ENCODE assay signal across 8 cellular contexts in genomic region chr11:117180661-117181585, GRCh38. TPM values are rescaled to one million over a fixed set of nuclear protein-coding genes. Genes with fewer than 3 reads are reported as not detected.
DNase-seq lines count a peak whose midpoint lies in the region; ATAC-seq, FAIRE-seq and TF ChIP-seq lines count a peak whose summit lies in the region.

No MANE protein-coding gene starts in this region.

- peak overlapping the region; percentile 98 for H3K4me2 ChIP-seq in astrocyte (ENCODE audit: low read length)

- peaks cover 9% of the 10 kb centered on the region for H3K36me3 ChIP-seq in astrocyte (ENCODE audit: insufficient read depth, low read length)
- peaks cover 7 to 42% (median 17%) of the 10 kb centered on the region in 4 donors for H3K36me3 ChIP-seq in sigmoid colon

- WGBS in sigmoid colon, 2 donors: 43 to 50% methylated on average over 22 of the region's 22 CpGs

- H3K4me3 Mint-ChIP-seq in astrocyte (ENCODE audit: unreplicated experiment): peak overlapping the region; percentile 93

- H3K27me3 Mint-ChIP-seq in astrocyte (ENCODE audit: low read depth, unreplicated experiment): no peaks in the 10 kb centered on the region

- FAIRE-seq in astrocyte (lab: Jason Lieb, UNC): no peak

- H3K9ac ChIP-seq in astrocyte (ENCODE audit: low read length): no peak overlapping the region

- H4K20me1 ChIP-seq in astrocyte (ENCODE audit: insufficient read depth, low read length): no peaks in the 10 kb centered on the region

- DNase-seq in DMS114 treated with DMSO at 0.1 percent for 48 hours (lab: John Stamatoyannopoulos, UW; ENCODE audit: unreplicated experiment) (peak; percentile 12), SKM-1 treated with dmso at 0.1 percent for 144 hours (lab: John Stamatoyannopoulos, UW; ENCODE audit: unreplicated experiment) (peak; percentile 82), astrocyte (ENCODE audit: low read depth) (peak; percentile 49), iPS DF 4.7 (ENCODE audit: extremely low read depth, low spot score) (peak; percentile 72), sigmoid colon (peak; percentile 92), DMS153 treated with DMSO at 0.1 percent for 48 hours (lab: John Stamatoyannopoulos, UW; ENCODE audit: unreplicated experiment) (no peak), T1000 (lab: John Stamatoyannopoulos, UW) (no peak)

- no peak for TF ChIP-seq EP300 in sigmoid colon (IDR thresholded peaks at IDR 0.05)

- H3K9me3 Mint-ChIP-seq in astrocyte (ENCODE audit: unreplicated experiment): no peaks in the 10 kb centered on the region

- peak; percentile 31 for ATAC-seq in HG03196 (IDR thresholded peaks at IDR 0.05; ENCODE audit: unreplicated experiment)

- intact Hi-C loops in sigmoid colon (cut with DNase I): loop anchor here (2.0 kb wide), 2 partner anchors 16 to 46 kb away; no protein-coding TSS in a partner anchor

- no peak for TF ChIP-seq POLR2A in sigmoid colon (IDR thresholded peaks at IDR 0.05)

- H3K4me1 ChIP-seq in astrocyte (ENCODE audit: insufficient read depth, low read length) (peaks cover 28% of the 10 kb centered on the region), sigmoid colon (peaks cover 0 to 47% (median 35%) of the 10 kb centered on the region in 4 donors)

- H3K36me3 Mint-ChIP-seq in astrocyte (ENCODE audit: low read depth, unreplicated experiment): peaks cover 16% of the 10 kb centered on the region

- peaks cover 9% of the 10 kb centered on the region for H3K4me1 Mint-ChIP-seq in astrocyte (ENCODE audit: low read depth, unreplicated experiment)

- peak; percentile 32 for TF ChIP-seq CTCF in astrocyte (IDR thresholded peaks at IDR 0.05; ENCODE audit: insufficient read depth, low read depth, low read length)
- peak; percentile 79 to 95 (median 86) for TF ChIP-seq CTCF in sigmoid colon (IDR thresholded peaks at IDR 0.05)

- H3K27ac ChIP-seq in astrocyte (ENCODE audit: low read depth, low read length) (no peak overlapping the region), sigmoid colon (peak overlapping the region; percentile 92 to 99 (median 96))

- H3K4me3 ChIP-seq in astrocyte (ENCODE audit: insufficient read depth, low read depth, low read length) (no peak overlapping the region), sigmoid colon (peak overlapping the region in 1 of 4 donors; percentile 78)

- H3K27ac Mint-ChIP-seq in astrocyte (ENCODE audit: unreplicated experiment): no peak overlapping the region

- peaks cover 4% of the 10 kb centered on the region for H3K79me2 ChIP-seq in astrocyte (ENCODE audit: insufficient read depth, low read length)

- H2AFZ ChIP-seq in astrocyte (ENCODE audit: low read depth, low read length): no peak overlapping the region

- no peaks in the 10 kb centered on the region for H3K27me3 ChIP-seq in astrocyte (ENCODE audit: insufficient read depth, low read length)
- no peaks in the 10 kb centered on the region for H3K27me3 ChIP-seq in sigmoid colon

- H3K9me3 ChIP-seq in astrocyte (ENCODE audit: insufficient read depth, low read depth, low read length): no peaks in the 10 kb centered on the region
- H3K9me3 ChIP-seq in sigmoid colon: no peaks in the 10 kb centered on the region

RNA-seq across cellular contexts. Expression of gene SIDT2, which starts 2.4 kb away (rescaled TPM):
- total RNA-seq in astrocyte (54.8 and 55.8 TPM in 2 replicates), sigmoid colon (10 to 100 TPM; 20.7 to 50.7 (median 28.5) TPM)
- 10 to 100 TPM in 2 of 3 donors, 1 to 10 TPM in 1; 7.6 to 33.1 (median 12.0) TPM for polyA plus RNA-seq in sigmoid colon

RNA-seq across cellular contexts. Expression of gene TAGLN, which starts 18.2 kb away (rescaled TPM):
- 3,676 and 4,004 TPM in 2 replicates for total RNA-seq in astrocyte
- over 10,000 TPM in 3 of 4 donors, 1,000 to 10,000 TPM in 1; 6,854 to 14,048 (median 12,596) TPM for total RNA-seq in sigmoid colon
- 1,000 to 10,000 TPM in 1 of 3 donors, 100 to 1,000 TPM in 2; 112 to 1,100 (median 337) TPM for polyA plus RNA-seq in sigmoid colon

RNA-seq across cellular contexts. Expression of gene PAFAH1B2, which starts 36.8 kb away (rescaled TPM):
- total RNA-seq in astrocyte: 139 and 142 TPM in 2 replicates
- total RNA-seq in sigmoid colon: 10 to 100 TPM; 42.1 to 76.4 (median 58.0) TPM
- 10 to 100 TPM; 26.0 to 33.1 (median 28.8) TPM for polyA plus RNA-seq in sigmoid colon

RNA-seq across cellular contexts. Expression of gene PCSK7, which starts 51.0 kb away (rescaled TPM):
- total RNA-seq in astrocyte (43.6 and 53.3 TPM in 2 replicates), sigmoid colon (10 to 100 TPM; 22.1 to 55.1 (median 31.1) TPM)
- polyA plus RNA-seq in sigmoid colon: 100 to 1,000 TPM in 1 of 3 donors, 10 to 100 TPM in 2; 18.0 to 116 (median 21.7) TPM

RNA-seq across cellular contexts. Expression of gene RNF214, which starts 51.5 kb away (rescaled TPM):
- total RNA-seq in astrocyte: 20.7 and 23.6 TPM in 2 replicates
- total RNA-seq in sigmoid colon: 10 to 100 TPM; 11.1 to 23.8 (median 12.8) TPM
- 10 to 100 TPM in 2 of 3 donors, 1 to 10 TPM in 1; 6.2 to 12.0 (median 10.2) TPM for polyA plus RNA-seq in sigmoid colon

Comparison
In these comparisons a context has a peak if more than half of its experiments do, and no peak if none do; other contexts are left out.
1. DNase-seq: peak in DMS114 treated with DMSO at 0.1 percent for 48 hours (single experiment), SKM-1 treated with dmso at 0.1 percent for 144 hours (single experiment), astrocyte (single experiment), iPS DF 4.7 (single experiment) and sigmoid colon (single experiment); none in DMS153 treated with DMSO at 0.1 percent for 48 hours (single experiment) and T1000 (single experiment).